ENCODE assay signal across 17 cellular contexts in the genomic region with DNA sequence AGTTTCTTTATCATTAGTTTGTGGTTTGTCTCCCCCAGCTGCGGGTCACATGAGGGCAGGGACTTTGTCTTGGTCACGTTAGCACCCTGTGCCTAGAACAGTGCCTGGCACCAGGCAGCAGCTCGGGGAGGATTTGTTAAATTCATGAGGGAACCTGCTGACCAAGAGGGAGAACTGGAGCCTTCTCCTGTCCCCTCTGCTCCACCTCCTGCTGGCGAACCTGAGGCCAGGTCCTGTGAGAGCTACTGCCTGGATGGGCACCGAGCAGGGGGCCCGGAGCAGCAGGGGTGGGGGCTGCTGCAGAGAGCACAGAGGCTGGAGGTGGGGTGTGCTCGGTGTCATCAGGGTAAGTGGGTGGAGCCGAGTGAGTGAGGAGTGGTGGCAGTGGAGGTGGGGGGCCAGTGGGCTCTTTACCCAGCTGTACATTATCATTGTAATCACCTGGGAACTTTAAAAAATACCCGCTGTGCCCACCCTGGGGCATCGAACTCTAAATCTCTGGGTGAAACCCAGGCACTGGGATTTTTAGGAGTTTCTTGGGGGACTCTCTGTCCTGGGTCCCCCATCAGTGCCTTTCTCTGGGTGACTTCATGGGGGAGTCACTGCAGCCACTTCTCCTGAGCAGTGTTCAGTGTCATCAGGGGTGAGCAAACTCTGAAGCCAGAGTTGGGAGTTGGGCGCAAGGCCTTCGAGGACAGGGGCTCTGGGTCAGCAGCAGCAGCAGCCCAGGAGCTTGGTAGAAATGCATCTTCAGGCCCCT. TPM values are rescaled to one million over a fixed set of nuclear protein-coding genes. Genes with fewer than 3 reads are reported as not detected.
"Had no signal": no experiment of that assay in that cellular context is flagged by ENCODE, and none has a peak within 500 bp of the region (broad histone marks: within the 10 kb centered on the region; RNA-seq: fewer than 3 reads in every experiment).

No MANE protein-coding gene starts in this region.

- H3K36me3 ChIP-seq: adrenal gland, prostate gland had no signal

- H3K36me3 Mint-ChIP-seq: activated naive CD4-positive, alpha-beta T cell treated with anti-CD3 and anti-CD28 coated beads, Interleukin-2, amount 50 U/mL, for 24 hours; naive thymus-derived CD8-positive, alpha-beta T cell had no signal

- H3K4me1 Mint-ChIP-seq: activated naive CD4-positive, alpha-beta T cell treated with anti-CD3 and anti-CD28 coated beads, Interleukin-2, amount 50 U/mL, for 24 hours; activated T-helper 17 cell treated with anti-CD3 and anti-CD28 coated beads, Interleukin-2, amount 50 U/mL, for 72 hours; T-helper 17 cell had no signal

- H3K9me3 Mint-ChIP-seq: activated naive CD4-positive, alpha-beta T cell treated with anti-CD3 and anti-CD28 coated beads, Interleukin-2, amount 50 U/mL, for 24 hours; activated T-helper 17 cell treated with anti-CD3 and anti-CD28 coated beads, Interleukin-2, amount 50 U/mL, for 72 hours had no signal

- H3K4me3 Mint-ChIP-seq: activated CD8-positive, alpha-beta T cell treated with anti-CD3 and anti-CD28 coated beads, Interleukin-2, amount 10 ng/mL, durations not matched to agents 7 days and 5 days; activated naive CD4-positive, alpha-beta T cell treated with anti-CD3 and anti-CD28 coated beads, Interleukin-2, amount 50 U/mL, for 24 hours; activated T-helper 17 cell treated with anti-CD3 and anti-CD28 coated beads, Interleukin-2, amount 50 U/mL, for 72 hours; T-helper 17 cell had no signal

- H3K27ac ChIP-seq: adrenal gland, prostate gland had no signal

- H3K4me3 ChIP-seq: adrenal gland, mucosa of descending colon, prostate gland, smooth muscle cell had no signal

- H3K9me3 ChIP-seq: adrenal gland, mucosa of descending colon, prostate gland had no signal

- ATAC-seq: activated CD8-positive, alpha-beta T cell treated with anti-CD3 and anti-CD28 coated beads, Interleukin-2, amount 10 ng/mL, durations not matched to agents 7 days and 5 days; activated T-helper 17 cell treated with anti-CD3 and anti-CD28 coated beads, Interleukin-2, amount 50 U/mL, for 72 hours; esophagus mucosa; mucosa of descending colon; naive thymus-derived CD8-positive, alpha-beta T cell; right cardiac atrium; stimulated activated naive CD8-positive, alpha-beta T cell treated with anti-CD3 and anti-CD28 coated beads, Interleukin-15, Interleukin-2, amounts not matched to agents 100 U/mL and 50 U/mL, for 24 hours; T-helper 17 cell had no signal

- DNase-seq: activated CD4-positive, alpha-beta T cell treated with anti-CD3 and anti-CD28 coated beads for 4 hours; activated CD8-positive, alpha-beta T cell treated with anti-CD3 and anti-CD28 coated beads, Interleukin-2, amount 10 ng/mL, durations not matched to agents 7 days and 5 days; activated T-cell treated with anti-CD3 and anti-CD28 coated beads for 4 hours; mucosa of descending colon; nucleus accumbens; stimulated activated CD4-positive, alpha-beta T cell treated with anti-CD3 and anti-CD28 coated beads, Interleukin-4, amount 100 ng/mL, for 4 hours; stimulated activated naive CD8-positive, alpha-beta T cell treated with anti-CD3 and anti-CD28 coated beads, Interleukin-15, Interleukin-2, amounts not matched to agents 100 U/mL and 50 U/mL, for 24 hours; T-helper 17 cell; trophoblast cell had no signal

- H3K27ac Mint-ChIP-seq: activated CD8-positive, alpha-beta T cell treated with anti-CD3 and anti-CD28 coated beads, Interleukin-2, amount 10 ng/mL, durations not matched to agents 7 days and 5 days; activated naive CD4-positive, alpha-beta T cell treated with anti-CD3 and anti-CD28 coated beads, Interleukin-2, amount 50 U/mL, for 24 hours; activated T-helper 17 cell treated with anti-CD3 and anti-CD28 coated beads, Interleukin-2, amount 50 U/mL, for 72 hours; naive thymus-derived CD8-positive, alpha-beta T cell; T-helper 17 cell had no signal

RNA-seq across cellular contexts. Expression of a gene that starts 53.4 kb away (rescaled TPM):
- total RNA-seq: activated CD8-positive, alpha-beta T cell treated with anti-CD3 and anti-CD28 coated beads, Interleukin-2, amount 10 ng/mL, durations not matched to agents 7 days and 5 days; activated T-helper 17 cell treated with anti-CD3 and anti-CD28 coated beads, Interleukin-2, amount 50 U/mL, for 72 hours; naive thymus-derived CD8-positive, alpha-beta T cell; T-helper 17 cell had no signal
- polyA plus RNA-seq: naive thymus-derived CD8-positive, alpha-beta T cell had no signal
